8 cellular contexts compared by ENCODE assay signal in genomic region chr4:110586137-110586850, GRCh38. TPM values are rescaled to one million over a fixed set of nuclear protein-coding genes. Genes with fewer than 3 reads are reported as not detected.
DNase-seq lines count a peak whose midpoint lies in the region; ATAC-seq and TF ChIP-seq lines count a peak whose summit lies in the region.

No MANE protein-coding gene starts in this region.

- TF ChIP-seq RAD21 in Ishikawa (IDR thresholded peaks at IDR 0.05; ENCODE audit: low read depth), result peak; percentile 61

- peak; percentile 3 for DNase-seq in COR-L47 (lab: John Stamatoyannopoulos, UW)
- peak; percentile 77 for DNase-seq in amniotic epithelial cell (ENCODE audit: low read depth)
- peak; percentile 27 for DNase-seq in inferior parietal cortex (ENCODE audit: extremely low spot score)
- DNase-seq in endothelial cell (ENCODE audit: low spot score), result no peak
- no peak for DNase-seq in activated CD8-positive, alpha-beta memory T cell treated with anti-CD3 and anti-CD28 coated beads, Interleukin-2, amount 10 ng/mL, durations not matched to agents 7 days and 5 days
- DNase-seq in HK-2 (ENCODE audit: unreplicated experiment), result no peak

- no peak overlapping the region for H3K4me3 Mint-ChIP-seq in endothelial cell (ENCODE audit: unreplicated experiment)
- no peak overlapping the region for H3K4me3 Mint-ChIP-seq in activated CD8-positive, alpha-beta memory T cell treated with anti-CD3 and anti-CD28 coated beads, Interleukin-2, amount 10 ng/mL, durations not matched to agents 7 days and 5 days

- no peaks in the 10 kb centered on the region for H3K9me3 Mint-ChIP-seq in endothelial cell (ENCODE audit: unreplicated experiment)
- no peaks in the 10 kb centered on the region for H3K9me3 Mint-ChIP-seq in activated CD8-positive, alpha-beta memory T cell treated with anti-CD3 and anti-CD28 coated beads, Interleukin-2, amount 10 ng/mL, durations not matched to agents 7 days and 5 days (ENCODE audit: low read depth)

- no peak for TF ChIP-seq CTCF in endothelial cell (IDR thresholded peaks at IDR 0.05; ENCODE audit: unreplicated experiment)

- TF ChIP-seq EP300 in Ishikawa (IDR thresholded peaks at IDR 0.05; ENCODE audit: borderline replicate concordance), result no peak

- no peaks in the 10 kb centered on the region for H3K27me3 Mint-ChIP-seq in endothelial cell (ENCODE audit: unreplicated experiment)
- H3K27me3 Mint-ChIP-seq in activated CD8-positive, alpha-beta memory T cell treated with anti-CD3 and anti-CD28 coated beads, Interleukin-2, amount 10 ng/mL, durations not matched to agents 7 days and 5 days, result peaks cover 6% of the 10 kb centered on the region

- H3K36me3 Mint-ChIP-seq in endothelial cell (ENCODE audit: low read depth, unreplicated experiment), result no peaks in the 10 kb centered on the region
- H3K36me3 Mint-ChIP-seq in activated CD8-positive, alpha-beta memory T cell treated with anti-CD3 and anti-CD28 coated beads, Interleukin-2, amount 10 ng/mL, durations not matched to agents 7 days and 5 days, result no peaks in the 10 kb centered on the region

- H3K4me1 Mint-ChIP-seq in endothelial cell (ENCODE audit: unreplicated experiment), result no peaks in the 10 kb centered on the region
- no peaks in the 10 kb centered on the region for H3K4me1 Mint-ChIP-seq in activated CD8-positive, alpha-beta memory T cell treated with anti-CD3 and anti-CD28 coated beads, Interleukin-2, amount 10 ng/mL, durations not matched to agents 7 days and 5 days

- CTCF ChIA-PET in activated CD8-positive, alpha-beta memory T cell treated with anti-CD3 and anti-CD28 coated beads, Interleukin-2, amount 10 ng/mL, durations not matched to agents 7 days and 5 days (lab: Charles Lee), result no interaction called here

- H3K27ac Mint-ChIP-seq in endothelial cell (ENCODE audit: unreplicated experiment), result no peak overlapping the region
- no peak overlapping the region for H3K27ac Mint-ChIP-seq in activated CD8-positive, alpha-beta memory T cell treated with anti-CD3 and anti-CD28 coated beads, Interleukin-2, amount 10 ng/mL, durations not matched to agents 7 days and 5 days

- no peak for ATAC-seq in HG02885 (IDR thresholded peaks at IDR 0.05; ENCODE audit: poor library complexity, unreplicated experiment)
- ATAC-seq in activated CD8-positive, alpha-beta memory T cell treated with anti-CD3 and anti-CD28 coated beads, Interleukin-2, amount 10 ng/mL, durations not matched to agents 7 days and 5 days, result no peak

TF ChIP-seq in Ishikawa, 13 proteins besides CTCF, POLR2A, EP300 and RAD21:
- TF ChIP-seq MAX (IDR thresholded peaks at IDR 0.05), result no peak
- TF ChIP-seq YY1 (IDR thresholded peaks at IDR 0.05; ENCODE audit: low read depth), result no peak
- TF ChIP-seq NFIC (IDR thresholded peaks at IDR 0.05), result no peak
- no peak for TF ChIP-seq TEAD4 (IDR thresholded peaks at IDR 0.05)
- TF ChIP-seq TAF1 (IDR thresholded peaks at IDR 0.05; ENCODE audit: low read depth), result no peak
- no peak for TF ChIP-seq CEBPB (IDR thresholded peaks at IDR 0.05)
- no peak for TF ChIP-seq USF1 (IDR thresholded peaks at IDR 0.05)
- TF ChIP-seq FOXM1 (IDR thresholded peaks at IDR 0.05; ENCODE audit: borderline replicate concordance, low read depth), result no peak
- TF ChIP-seq ZBTB7A (IDR thresholded peaks at IDR 0.05; ENCODE audit: low read depth), result no peak
- no peak for TF ChIP-seq REST (IDR thresholded peaks at IDR 0.05; ENCODE audit: low read depth)
- TF ChIP-seq TCF12 (IDR thresholded peaks at IDR 0.05; ENCODE audit: low read depth), result no peak
- no peak for TF ChIP-seq CREB1 (IDR thresholded peaks at IDR 0.05; ENCODE audit: low read depth)
- TF ChIP-seq EGR1 (IDR thresholded peaks at IDR 0.05), result no peak

RNA-seq across cellular contexts. Expression of gene PITX2, which starts 36.6 kb away (rescaled TPM):
- 11.9 TPM for total RNA-seq in endothelial cell (ENCODE audit: unreplicated experiment)
- not detected for total RNA-seq in activated CD8-positive, alpha-beta memory T cell treated with anti-CD3 and anti-CD28 coated beads, Interleukin-2, amount 10 ng/mL, durations not matched to agents 7 days and 5 days

Comparison
In these comparisons a context has a peak if more than half of its experiments do, and no peak if none do; other contexts are left out.
1. DNase-seq: peak in COR-L47 (single experiment), amniotic epithelial cell (single experiment) and inferior parietal cortex (single experiment); none in endothelial cell (single experiment), activated CD8-positive, alpha-beta memory T cell treated with anti-CD3 and anti-CD28 coated beads, Interleukin-2, amount 10 ng/mL, durations not matched to agents 7 days and 5 days (single experiment) and HK-2 (single experiment).
2. RNA of gene PITX2, which starts 36.6 kb away (total RNA-seq): 11.9 TPM in endothelial cell (single experiment); not detected in activated CD8-positive, alpha-beta memory T cell treated with anti-CD3 and anti-CD28 coated beads, Interleukin-2, amount 10 ng/mL, durations not matched to agents 7 days and 5 days; every median in the first group is over 10 times any median in the second.